ENCODE assay signal across 17 cellular contexts in genomic region chr10:69230128-69230527, GRCh38. TPM values are rescaled to one million over a fixed set of nuclear protein-coding genes. Genes with fewer than 3 reads are reported as not detected.
DNase-seq lines count a peak whose midpoint lies in the region; ATAC-seq and TF ChIP-seq lines count a peak whose summit lies in the region.
"Had no signal": no experiment of that assay in that cellular context is flagged by ENCODE, and none has a peak within 500 bp of the region (broad histone marks: within the 10 kb centered on the region; RNA-seq: fewer than 3 reads in every experiment).

No MANE protein-coding gene starts in this region.

- no peaks in the 10 kb centered on the region for H4K20me1 ChIP-seq in Loucy (ENCODE audit: insufficient read depth, low read length, poor library complexity, severe bottlenecking)

- peaks cover 80% of the 10 kb centered on the region for H3K4me1 Mint-ChIP-seq in activated CD8-positive, alpha-beta memory T cell treated with anti-CD3 and anti-CD28 coated beads, Interleukin-2, amount 10 ng/mL, durations not matched to agents 7 days and 5 days
- H3K4me1 Mint-ChIP-seq in immature natural killer cell, result peaks cover 49% of the 10 kb centered on the region in 2 donors
- peaks cover 58% of the 10 kb centered on the region for H3K4me1 Mint-ChIP-seq in stimulated activated naive CD8-positive, alpha-beta T cell treated with anti-CD3 and anti-CD28 coated beads, Interleukin-15, amount 100 ng/mL, for 72 hours

- H3K27me3 ChIP-seq in Loucy (ENCODE audit: insufficient read depth, low read length, poor library complexity, severe bottlenecking), result no peaks in the 10 kb centered on the region

- no peak for TF ChIP-seq CTCF in Loucy (conservative IDR thresholded peaks at IDR 0.05; ENCODE audit: low read length)

- H3K9me3 ChIP-seq in Loucy (ENCODE audit: insufficient read depth, low read depth, low read length), result no peaks in the 10 kb centered on the region
- H3K9me3 ChIP-seq: SK-N-SH had no signal

- peak overlapping the region; percentile 77 for H3K9ac ChIP-seq in Loucy (ENCODE audit: low read depth, low read length, poor library complexity, severe bottlenecking)
- H3K9ac ChIP-seq: SK-N-SH had no signal

- H3K4me3 ChIP-seq in Loucy (ENCODE audit: low read length, poor library complexity, severe bottlenecking), result no peak overlapping the region
- H3K4me3 ChIP-seq: skin epidermis had no signal

- CTCF ChIA-PET in activated CD8-positive, alpha-beta memory T cell treated with anti-CD3 and anti-CD28 coated beads, Interleukin-2, amount 10 ng/mL, durations not matched to agents 7 days and 5 days (lab: Charles Lee), result interaction anchor here (0.8 to 2.2 kb wide), 8 partner anchors 9 to 178 kb away, joined by 3 to 15 read pairs (median 9); no protein-coding TSS in a partner anchor

- no peaks in the 10 kb centered on the region for H3K9me2 ChIP-seq in Loucy (replicated peaks; ENCODE audit: low read depth, low read length)
- H3K9me2 ChIP-seq: SK-N-SH had no signal

- H2AFZ ChIP-seq in Loucy (ENCODE audit: low read length), result no peak overlapping the region

- no peaks in the 10 kb centered on the region for H3K9me3 Mint-ChIP-seq in activated CD8-positive, alpha-beta memory T cell treated with anti-CD3 and anti-CD28 coated beads, Interleukin-2, amount 10 ng/mL, durations not matched to agents 7 days and 5 days (ENCODE audit: low read depth)
- H3K9me3 Mint-ChIP-seq in immature natural killer cell, result no peaks in the 10 kb centered on the region
- H3K9me3 Mint-ChIP-seq in stimulated activated naive CD8-positive, alpha-beta T cell treated with anti-CD3 and anti-CD28 coated beads, Interleukin-15, amount 100 ng/mL, for 72 hours, result no peaks in the 10 kb centered on the region

- H3K79me2 ChIP-seq in Loucy (ENCODE audit: insufficient read depth, low read length), result no peaks in the 10 kb centered on the region

- peak overlapping the region; percentile 96 for H3K27ac Mint-ChIP-seq in activated CD8-positive, alpha-beta memory T cell treated with anti-CD3 and anti-CD28 coated beads, Interleukin-2, amount 10 ng/mL, durations not matched to agents 7 days and 5 days
- H3K27ac Mint-ChIP-seq in immature natural killer cell, result peak overlapping the region; percentile 94 to 99 (median 96)
- H3K27ac Mint-ChIP-seq in stimulated activated naive CD8-positive, alpha-beta T cell treated with anti-CD3 and anti-CD28 coated beads, Interleukin-15, amount 100 ng/mL, for 72 hours, result no peak overlapping the region

- DNase-seq in activated CD8-positive, alpha-beta memory T cell treated with anti-CD3 and anti-CD28 coated beads, Interleukin-2, amount 10 ng/mL, durations not matched to agents 7 days and 5 days, result no peak
- DNase-seq in activated CD8-positive, alpha-beta memory T cell treated with anti-CD3 and anti-CD28 coated beads for 24 hours, result no peak
- DNase-seq in immature natural killer cell (no peak), middle frontal gyrus (ENCODE audit: extremely low spot score, low spot score) (no peak), NOMO-1 (lab: John Stamatoyannopoulos, UW; ENCODE audit: unreplicated experiment in 2 of 2) (no peak), left lobe of liver (ENCODE audit: low spot score) (no peak)
- DNase-seq in stimulated activated naive CD8-positive, alpha-beta T cell treated with anti-CD3 and anti-CD28 coated beads, Interleukin-15, amount 100 ng/mL, for 72 hours, result no peak
- DNase-seq: ACHN, activated gamma-delta T cell, foreskin melanocyte, HCEC 1CT, left ventricle myocardium superior, NCI-H1417, NCI-H774, SK-N-SH had no signal

- H3K36me3 Mint-ChIP-seq in activated CD8-positive, alpha-beta memory T cell treated with anti-CD3 and anti-CD28 coated beads, Interleukin-2, amount 10 ng/mL, durations not matched to agents 7 days and 5 days, result no peaks in the 10 kb centered on the region
- H3K36me3 Mint-ChIP-seq in immature natural killer cell, result peaks cover 0 to 5% (median 0%) of the 10 kb centered on the region in 3 donors

- no peaks in the 10 kb centered on the region for H3K27me3 Mint-ChIP-seq in activated CD8-positive, alpha-beta memory T cell treated with anti-CD3 and anti-CD28 coated beads, Interleukin-2, amount 10 ng/mL, durations not matched to agents 7 days and 5 days
- H3K27me3 Mint-ChIP-seq in immature natural killer cell (ENCODE audit: low read depth in 3 of 3), result peaks cover 13 to 15% (median 14%) of the 10 kb centered on the region in 3 donors
- H3K27me3 Mint-ChIP-seq in stimulated activated naive CD8-positive, alpha-beta T cell treated with anti-CD3 and anti-CD28 coated beads, Interleukin-15, amount 100 ng/mL, for 72 hours, result peaks cover 13% of the 10 kb centered on the region

- H3F3A ChIP-seq in Loucy (ENCODE audit: low read depth), result no peaks in the 10 kb centered on the region

- H3K4me2 ChIP-seq in Loucy (ENCODE audit: low read depth, low read length, poor library complexity, severe bottlenecking), result peak overlapping the region; percentile 87
- H3K4me2 ChIP-seq: SK-N-SH had no signal

- H3K4me1 ChIP-seq in Loucy (ENCODE audit: insufficient read depth, low read length, poor library complexity, severe bottlenecking), result peaks cover 50% of the 10 kb centered on the region

- peak overlapping the region; percentile 69 for H3K4me3 Mint-ChIP-seq in activated CD8-positive, alpha-beta memory T cell treated with anti-CD3 and anti-CD28 coated beads, Interleukin-2, amount 10 ng/mL, durations not matched to agents 7 days and 5 days
- peak overlapping the region; percentile 82 to 98 (median 91) for H3K4me3 Mint-ChIP-seq in immature natural killer cell
- peak overlapping the region; percentile 84 to 87 for H3K4me3 Mint-ChIP-seq in stimulated activated naive CD8-positive, alpha-beta T cell treated with anti-CD3 and anti-CD28 coated beads, Interleukin-15, amount 100 ng/mL, for 72 hours

- no peaks in the 10 kb centered on the region for H3K36me3 ChIP-seq in Loucy (ENCODE audit: insufficient read depth, low read length)

- ATAC-seq in activated CD8-positive, alpha-beta memory T cell treated with anti-CD3 and anti-CD28 coated beads, Interleukin-2, amount 10 ng/mL, durations not matched to agents 7 days and 5 days, result no peak
- no peak for ATAC-seq in stimulated activated naive CD8-positive, alpha-beta T cell treated with anti-CD3 and anti-CD28 coated beads, Interleukin-15, amount 100 ng/mL, for 72 hours
- no peak for ATAC-seq in left lobe of liver

RNA-seq across cellular contexts. Expression of gene HKDC1, which starts 10.0 kb away (rescaled TPM):
- 1 to 10 TPM in 1 of 2 experiments, under 1 TPM in 1; 0.61 to 2.7 TPM for total RNA-seq in activated CD8-positive, alpha-beta memory T cell treated with anti-CD3 and anti-CD28 coated beads, Interleukin-2, amount 10 ng/mL, durations not matched to agents 7 days and 5 days
- polyA plus RNA-seq in immature natural killer cell, result under 1 TPM in 1 of 3 donors, not detected in 2; 0.16 TPM
- total RNA-seq in left lobe of liver, result 0.65 TPM
- total RNA-seq: left ventricle myocardium superior had no signal

RNA-seq across cellular contexts. Expression of gene HK1, which starts 48.2 kb away (rescaled TPM):
- 100 to 1,000 TPM; 121 to 135 TPM for total RNA-seq in activated CD8-positive, alpha-beta memory T cell treated with anti-CD3 and anti-CD28 coated beads, Interleukin-2, amount 10 ng/mL, durations not matched to agents 7 days and 5 days
- 10 to 100 TPM; 48.8 to 96.3 (median 72.2) TPM for polyA plus RNA-seq in immature natural killer cell
- 6.8 TPM for total RNA-seq in left lobe of liver

RNA-seq across cellular contexts. Expression of gene SUPV3L1, which starts 50.1 kb away (rescaled TPM):
- total RNA-seq in activated CD8-positive, alpha-beta memory T cell treated with anti-CD3 and anti-CD28 coated beads, Interleukin-2, amount 10 ng/mL, durations not matched to agents 7 days and 5 days, result 10 to 100 TPM; 46.9 to 59.0 TPM
- polyA plus RNA-seq in immature natural killer cell, result 10 to 100 TPM; 15.0 to 30.4 (median 18.0) TPM
- total RNA-seq in left lobe of liver, result 15.7 TPM

Comparison
In these comparisons a context has a peak if more than half of its experiments do, and no peak if none do; other contexts are left out.
1. H3K27ac Mint-ChIP-seq: peak in activated CD8-positive, alpha-beta memory T cell treated with anti-CD3 and anti-CD28 coated beads, Interleukin-2, amount 10 ng/mL, durations not matched to agents 7 days and 5 days (single experiment) and immature natural killer cell (6 of 6); none in stimulated activated naive CD8-positive, alpha-beta T cell treated with anti-CD3 and anti-CD28 coated beads, Interleukin-15, amount 100 ng/mL, for 72 hours (0 of 2).
2. RNA of gene HK1, which starts 48.2 kb away (total RNA-seq): 121 to 135 TPM in activated CD8-positive, alpha-beta memory T cell treated with anti-CD3 and anti-CD28 coated beads, Interleukin-2, amount 10 ng/mL, durations not matched to agents 7 days and 5 days; 6.8 TPM in left lobe of liver (single experiment); every median in the first group is over 10 times any median in the second.
3. Peak in every context shown above with its lines, with median percentiles within 50 percentile points of each other: H3K4me3 Mint-ChIP-seq.